ENCODE assay signal across 1 cellular context in the genomic region with DNA sequence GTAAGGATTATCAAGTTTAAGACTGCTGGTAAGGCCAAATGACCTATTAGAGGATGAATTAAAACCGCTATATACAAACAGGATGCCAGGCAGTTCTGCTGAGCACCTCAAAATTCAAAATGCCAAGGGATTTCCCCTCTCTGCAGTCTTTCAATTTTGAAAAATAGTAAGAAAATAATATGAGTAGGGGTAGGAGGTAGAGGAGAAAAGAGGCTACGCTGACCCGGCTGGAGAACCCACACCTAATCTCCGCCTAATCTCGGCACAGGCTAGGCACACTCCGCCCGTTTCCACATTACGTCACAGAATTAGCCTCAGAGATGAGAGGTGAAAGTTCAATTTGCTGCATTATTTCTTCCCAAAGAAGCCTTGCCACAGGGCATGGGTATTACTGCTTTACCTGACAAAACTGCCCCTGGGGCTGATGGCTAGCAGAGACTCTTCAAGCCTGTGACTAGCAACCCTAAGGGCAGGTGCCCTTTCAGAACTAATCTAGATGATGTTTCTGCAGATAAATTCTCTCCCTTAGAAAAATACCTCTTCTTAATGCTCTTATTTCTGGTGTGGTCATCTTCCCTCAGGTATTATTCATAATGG.
TF ChIP-seq lines count a peak whose summit lies in the region.

No MANE protein-coding gene starts in this region.

TF ChIP-seq in A549, 52 proteins besides CTCF, POLR2A, EP300 and RAD21 (continued from another document):
- TF ChIP-seq, protein P1, sequence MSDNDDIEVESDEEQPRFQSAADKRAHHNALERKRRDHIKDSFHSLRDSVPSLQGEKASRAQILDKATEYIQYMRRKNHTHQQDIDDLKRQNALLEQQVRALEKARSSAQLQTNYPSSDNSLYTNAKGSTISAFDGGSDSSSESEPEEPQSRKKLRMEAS (IDR thresholded peaks at IDR 0.05), result no peak
- no peak for TF ChIP-seq JUNB (IDR thresholded peaks at IDR 0.05)
- TF ChIP-seq ESRRA (IDR thresholded peaks at IDR 0.05; ENCODE audit: borderline replicate concordance, low read length), result no peak
- no peak for TF ChIP-seq NPAS2 (CRISPR knock-in tag; IDR thresholded peaks at IDR 0.05; ENCODE audit: borderline replicate concordance)
- no peak for TF ChIP-seq TFCP2L1 (CRISPR knock-in tag; IDR thresholded peaks at IDR 0.05)
- no peak for TF ChIP-seq JUN (IDR thresholded peaks at IDR 0.05)
- TF ChIP-seq ZFP36 (IDR thresholded peaks at IDR 0.05; ENCODE audit: borderline replicate concordance, partially characterized antibody), result no peak
- TF ChIP-seq, protein P2, sequence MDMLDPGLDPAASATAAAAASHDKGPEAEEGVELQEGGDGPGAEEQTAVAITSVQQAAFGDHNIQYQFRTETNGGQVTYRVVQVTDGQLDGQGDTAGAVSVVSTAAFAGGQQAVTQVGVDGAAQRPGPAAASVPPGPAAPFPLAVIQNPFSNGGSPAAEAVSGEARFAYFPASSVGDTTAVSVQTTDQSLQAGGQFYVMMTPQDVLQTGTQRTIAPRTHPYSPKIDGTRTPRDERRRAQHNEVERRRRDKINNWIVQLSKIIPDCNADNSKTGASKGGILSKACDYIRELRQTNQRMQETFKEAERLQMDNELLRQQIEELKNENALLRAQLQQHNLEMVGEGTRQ (IDR thresholded peaks at IDR 0.05), result no peak
- TF ChIP-seq EHMT2 (IDR thresholded peaks at IDR 0.05; ENCODE audit: low read depth), result no peak
- no peak for TF ChIP-seq HOXB5 (CRISPR knock-in tag; IDR thresholded peaks at IDR 0.05)
